16 cellular contexts compared by ENCODE assay signal in the genomic region with DNA sequence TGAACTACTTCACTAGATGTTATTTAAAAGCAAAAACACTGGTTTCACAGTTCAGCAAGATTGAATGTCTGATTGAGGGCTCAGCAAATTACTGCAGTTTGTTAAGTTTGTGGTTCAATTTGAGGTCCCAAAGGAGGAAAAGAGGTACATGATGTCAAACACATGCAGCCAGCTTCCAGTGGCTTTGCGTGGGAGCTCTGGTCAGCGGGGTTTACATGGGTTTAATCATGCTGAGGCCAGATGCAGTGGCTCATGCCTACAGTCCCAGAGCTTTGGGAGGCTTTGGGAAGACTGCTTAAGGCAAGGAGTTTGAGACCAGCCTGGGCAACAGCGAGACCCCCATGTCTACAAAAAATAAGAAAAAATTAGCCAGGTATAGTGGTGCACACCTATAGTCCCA.
DNase-seq lines count a peak whose midpoint lies in the region; ATAC-seq and TF ChIP-seq lines count a peak whose summit lies in the region.
"Had no signal": no experiment of that assay in that cellular context is flagged by ENCODE, and none has a peak within 500 bp of the region (broad histone marks: within the 10 kb centered on the region; RNA-seq: fewer than 3 reads in every experiment).

No MANE protein-coding gene starts in this region.

- peaks cover 90% of the 10 kb centered on the region for H3K4me1 ChIP-seq in BLaER1
- peaks cover 12% of the 10 kb centered on the region for H3K4me1 ChIP-seq in neural progenitor cell
- no peaks in the 10 kb centered on the region for H3K4me1 ChIP-seq in spleen

- TF ChIP-seq CTCF in neural progenitor cell (IDR thresholded peaks at IDR 0.05) (no peak), spleen (IDR thresholded peaks at IDR 0.05 in 8 of 11, conservative IDR thresholded peaks at IDR 0.05 in 3 of 11) (no peak)

- WGBS in spleen, 5 donors = 70 to 85% (median 82%) methylated on average over 3 of the region's 3 CpGs

- TF ChIP-seq POLR2A in spleen (IDR thresholded peaks at IDR 0.05) = no peak

- H3K27me3 ChIP-seq in BLaER1 = no peaks in the 10 kb centered on the region
- H3K27me3 ChIP-seq in neural progenitor cell = no peaks in the 10 kb centered on the region
- no peaks in the 10 kb centered on the region for H3K27me3 ChIP-seq in spleen (replicated peaks in 1 of 7)

- peak overlapping the region; percentile 24 for H3K4me3 Mint-ChIP-seq in neural progenitor cell
- H3K4me3 Mint-ChIP-seq: B cell; CD4-positive, alpha-beta T cell; HFFc6 had no signal

- peak overlapping the region; percentile 93 for H3K4me2 ChIP-seq in BLaER1
- no peak overlapping the region for H3K4me2 ChIP-seq in neural progenitor cell

- H3K4me3 ChIP-seq in BLaER1 (peak overlapping the region; percentile 0; the same call in 1 of the 2 replicates), neural progenitor cell (no peak overlapping the region), spleen (no peak overlapping the region)

- H3K27ac ChIP-seq in BLaER1 (peak overlapping the region; percentile 35; the same call in 1 of the 2 replicates), neural progenitor cell (no peak overlapping the region), spleen (no peak overlapping the region)
- H3K27ac ChIP-seq: C4-2B, HL-60 had no signal

- no peaks in the 10 kb centered on the region for H3K27me3 Mint-ChIP-seq in neural progenitor cell (ENCODE audit: insufficient read depth, low read depth)

- peaks cover 48% of the 10 kb centered on the region for H3K4me1 Mint-ChIP-seq in neural progenitor cell
- H3K4me1 Mint-ChIP-seq: B cell had no signal

- intact Hi-C loops in spleen (cut with DNase I; ENCODE audit: low total_unique reads) = no loop called here

- H2AFZ ChIP-seq in neural progenitor cell (replicated peaks) = no peak overlapping the region

- H3K36me3 ChIP-seq in BLaER1 = no peaks in the 10 kb centered on the region; the same call in 1 of the 2 replicates
- no peaks in the 10 kb centered on the region for H3K36me3 ChIP-seq in neural progenitor cell
- no peaks in the 10 kb centered on the region for H3K36me3 ChIP-seq in spleen

- peak; percentile 22 for DNase-seq in MV-4-11 (lab: John Stamatoyannopoulos, UW)
- DNase-seq in neural progenitor cell (ENCODE audit: low spot score) = no peak
- peak; percentile 10 for DNase-seq in spleen
- DNase-seq in NCI-H2107 treated with DMSO at 0.1 percent for 48 hours (lab: John Stamatoyannopoulos, UW; ENCODE audit: unreplicated experiment) = no peak
- DNase-seq in NCI-H82 (lab: John Stamatoyannopoulos, UW) = no peak
- DNase-seq: Caco-2; CD4-positive, alpha-beta T cell; GOT3; H7; HFFc6 had no signal

- H3K9me3 ChIP-seq in BLaER1 = peaks cover 26% of the 10 kb centered on the region
- H3K9me3 ChIP-seq in neural progenitor cell (ENCODE audit: low read depth) = no peaks in the 10 kb centered on the region
- no peaks in the 10 kb centered on the region for H3K9me3 ChIP-seq in spleen
- H3K9me3 ChIP-seq: Caco-2 had no signal

- no peaks in the 10 kb centered on the region for H3F3A ChIP-seq in neural progenitor cell (ENCODE audit: low read depth)

- no peaks in the 10 kb centered on the region for H3K79me2 ChIP-seq in neural progenitor cell (ENCODE audit: low read depth)

- no peaks in the 10 kb centered on the region for H4K20me1 ChIP-seq in BLaER1
- no peaks in the 10 kb centered on the region for H4K20me1 ChIP-seq in neural progenitor cell (ENCODE audit: low read depth)

- H3K9ac ChIP-seq in BLaER1 (0 out of 2 replicates have a peak overlapping the region, but pooled peaks have one; percentile 38), neural progenitor cell (no peak overlapping the region)

- peak overlapping the region; percentile 93 for H3K27ac Mint-ChIP-seq in neural progenitor cell
- H3K27ac Mint-ChIP-seq: B cell; CD4-positive, alpha-beta T cell; HFFc6 had no signal

- peaks cover 8% of the 10 kb centered on the region for H3K36me3 Mint-ChIP-seq in neural progenitor cell

- peaks cover 7% of the 10 kb centered on the region for H3K9me3 Mint-ChIP-seq in neural progenitor cell
- H3K9me3 Mint-ChIP-seq: CD4-positive, alpha-beta T cell had no signal

- ATAC-seq in GM21526 (IDR thresholded peaks at IDR 0.05; ENCODE audit: low FRiP score, unreplicated experiment) = no peak
- ATAC-seq: HCT116 had no signal

Comparison
In these comparisons a context has a peak if more than half of its experiments do, and no peak if none do; other contexts are left out.
1. DNase-seq: peak in MV-4-11 (single experiment) and spleen (single experiment); none in neural progenitor cell (single experiment), NCI-H2107 treated with DMSO at 0.1 percent for 48 hours (single experiment) and NCI-H82 (single experiment).